In genomic region chr2:65294701-65295100, GRCh38 we compare ENCODE assay signal across 1 cellular context.
TF ChIP-seq lines count a peak whose summit lies in the region.

No MANE protein-coding gene starts in this region.

TF ChIP-seq in K562, 482 proteins besides CTCF, POLR2A, EP300 and RAD21 (continued from another document and continues in another):
- TF ChIP-seq ZNF592 (IDR thresholded peaks at IDR 0.05) (peak; percentile 78; the same call in 1 of the 2 replicates), TEAD1 (CRISPR knock-in tag; IDR thresholded peaks at IDR 0.05) (no peak), DEAF1 (CRISPR knock-in tag; IDR thresholded peaks at IDR 0.05) (no peak), ZNF280A (IDR thresholded peaks at IDR 0.05; ENCODE audit: low read depth, partially characterized antibody) (no peak), PHTF2 (CRISPR knock-in tag; IDR thresholded peaks at IDR 0.05) (no peak), USF2 (CRISPR knock-in tag; IDR thresholded peaks at IDR 0.05) (no peak), CHD1 (IDR thresholded peaks at IDR 0.05; ENCODE audit: low read length) (no peak), ZNF407 (IDR thresholded peaks at IDR 0.05; ENCODE audit: low read depth) (no peak), SIX5 (IDR thresholded peaks at IDR 0.05; ENCODE audit: borderline replicate concordance in 1 of 2, insufficient read depth in 1 of 2, low read depth in 1 of 2, low read length in 2 of 2) (no peak), XRCC5 (IDR thresholded peaks at IDR 0.05; ENCODE audit: low read depth, low read length) (no peak), LARP7 (IDR thresholded peaks at IDR 0.05) (no peak), CXXC5 (CRISPR knock-in tag; IDR thresholded peaks at IDR 0.05) (0 out of 2 replicates have a peak, but pooled peaks have one; percentile 20), ZBTB43 (CRISPR knock-in tag; IDR thresholded peaks at IDR 0.05) (no peak), ZNF316 (IDR thresholded peaks at IDR 0.05) (peak; percentile 8; the same call in 1 of the 2 replicates), ZNF263 (CRISPR knock-in tag; IDR thresholded peaks at IDR 0.05; ENCODE audit: borderline replicate concordance) (no peak), ZNF583 (CRISPR knock-in tag; IDR thresholded peaks at IDR 0.05) (no peak), ZNF655 (CRISPR knock-in tag; IDR thresholded peaks at IDR 0.05) (no peak), RBM25 (IDR thresholded peaks at IDR 0.05; ENCODE audit: low read depth, low read length, severe bottlenecking) (no peak), ZNF384 (IDR thresholded peaks at IDR 0.05; ENCODE audit: low read depth, low read length) (no peak), FOXA1 (IDR thresholded peaks at IDR 0.05; ENCODE audit: borderline replicate concordance) (no peak), ZNF280B (CRISPR knock-in tag; IDR thresholded peaks at IDR 0.05) (no peak), MED1 (CRISPR knock-in tag; IDR thresholded peaks at IDR 0.05; ENCODE audit: borderline replicate concordance) (no peak), NR2C1 (IDR thresholded peaks at IDR 0.05) (no peak), NR2C1 (tag; IDR thresholded peaks at IDR 0.05) (no peak), HINFP (tag; conservative IDR thresholded peaks at IDR 0.05; ENCODE audit: low read depth) (no peak), ZNF212 (CRISPR knock-in tag; IDR thresholded peaks at IDR 0.05) (no peak), ZNF395 (CRISPR knock-in tag; IDR thresholded peaks at IDR 0.05) (0 out of 2 replicates have a peak, but pooled peaks have one; percentile 52)
